12 cellular contexts compared by ENCODE assay signal in genomic region chr19:42930214-42930613, GRCh38. TPM values are rescaled to one million over a fixed set of nuclear protein-coding genes. Genes with fewer than 3 reads are reported as not detected.
DNase-seq lines count a peak whose midpoint lies in the region; ATAC-seq, FAIRE-seq and TF ChIP-seq lines count a peak whose summit lies in the region.
"Not testable (repeated sequence)": the region's sequence is repeated elsewhere in the genome, so short reads cannot be mapped to it uniquely, and the experiment has no call there.
"Had no signal": no experiment of that assay in that cellular context is flagged by ENCODE, and none has a peak within 500 bp of the region (broad histone marks: within the 10 kb centered on the region; RNA-seq: fewer than 3 reads in every experiment).

No MANE protein-coding gene starts in this region.

- peak; percentile 26; the same call in 1 of the 2 replicates for TF ChIP-seq RAD21 in GM12878 (IDR thresholded peaks at IDR 0.05; ENCODE audit: insufficient read depth, low read depth, low read length)

- not testable (repeated sequence) for H3K4me2 ChIP-seq in GM12878 (ENCODE audit: control insufficient read depth, insufficient read depth)

- not testable (repeated sequence) for H2AFZ ChIP-seq in GM12878 (ENCODE audit: control insufficient read depth, low read depth, low read length)

- not testable (repeated sequence) for H3K79me2 ChIP-seq in GM12878 (ENCODE audit: control insufficient read depth, insufficient read depth, low read length)

- RAD21 ChIA-PET in GM12878 (lab: Charles Lee; ENCODE audit: unreplicated experiment): not testable (repeated sequence)

- H3K27me3 ChIP-seq in GM12878 (replicated peaks in 1 of 2; ENCODE audit: control insufficient read depth in 2 of 2, insufficient read depth in 2 of 2, low read length in 1 of 2); transverse colon: not testable (repeated sequence)

- CTCF ChIA-PET in GM12878 (lab: Yijun Ruan, JAX): not testable (repeated sequence)

- not testable (repeated sequence) for H4K20me1 ChIP-seq in GM12878 (ENCODE audit: control insufficient read depth, insufficient read depth)

- not testable (repeated sequence) for H3K36me3 ChIP-seq in GM12878 (ENCODE audit: control insufficient read depth in 2 of 2, insufficient read depth in 2 of 2, low read length in 1 of 2); transverse colon

- not testable (repeated sequence) for H3K4me3 ChIP-seq in GM12878; foreskin fibroblast (ENCODE audit: low read depth in 1 of 2, low read length in 2 of 2); transverse colon

- not testable (repeated sequence) for H3K4me1 ChIP-seq in GM12878 (ENCODE audit: control insufficient read depth, insufficient read depth, low read length); transverse colon

- in situ Hi-C loops in GM12878 (cut with MboI); transverse colon (cut with MboI; ENCODE audit: low pct_ligation_motif_present in 1 of 4, low pct_unique_long_range_greater_than_20kb in 1 of 4, low sequenced_read_pairs in 3 of 4): not testable (repeated sequence)

- not testable (repeated sequence) for ATAC-seq in GM12878

- TF ChIP-seq CTCF in GM12878 (IDR thresholded peaks at IDR 0.05 in 2 of 3, conservative IDR thresholded peaks at IDR 0.05 in 1 of 3; ENCODE audit: control insufficient read depth in 2 of 3, extremely low read depth in 1 of 3, insufficient read depth in 1 of 3, low read depth in 3 of 3, low read length in 3 of 3) (0 out of 6 replicates have a peak, but pooled peaks of 1 of the 3 experiments have one; percentile 20), foreskin fibroblast (IDR thresholded peaks at IDR 0.05; ENCODE audit: low read depth, low read length) (peak; percentile 38), transverse colon (IDR thresholded peaks at IDR 0.05) (peak in 3 of 5 experiments; percentile 6 to 35 (median 31))

- H3K9me3 ChIP-seq in GM12878 (replicated peaks; ENCODE audit: control insufficient read depth, insufficient read depth, low read length); transverse colon: not testable (repeated sequence)

- intact Hi-C loops in GM12878 (cut with micrococcal nuclease; ENCODE audit: unreplicated experiment): loop anchor here (10.0 kb wide), 1 partner anchor 155 kb away; the partner anchor contains the start of gene PSG2
- intact Hi-C loops in transverse colon (cut with DNase I; ENCODE audit: low total_unique reads): not testable (repeated sequence)

- not testable (repeated sequence) for H3K27ac ChIP-seq in GM12878 (ENCODE audit: control insufficient read depth, insufficient read depth); transverse colon

- POLR2A ChIA-PET in GM12878 (lab: Charles Lee): not testable (repeated sequence)

- not testable (repeated sequence) for FAIRE-seq in GM12878 (lab: Jason Lieb, UNC)

- not testable (repeated sequence) for TF ChIP-seq POLR2A in GM12878 (IDR thresholded peaks at IDR 0.05; ENCODE audit: low read depth, low read length); transverse colon (IDR thresholded peaks at IDR 0.05)

- not testable (repeated sequence) for TF ChIP-seq EP300 in GM12878 (IDR thresholded peaks at IDR 0.05; ENCODE audit: borderline replicate concordance in 1 of 2, control insufficient read depth in 1 of 2, low read depth in 2 of 2, low read length in 2 of 2); transverse colon (IDR thresholded peaks at IDR 0.05; ENCODE audit: low read depth)

- H3K9ac ChIP-seq in GM12878 (ENCODE audit: control insufficient read depth, insufficient read depth, low read length): not testable (repeated sequence)

- 0% methylated on average over 1 of the region's 1 CpG for WGBS in GM12878 (ENCODE audit: insufficient coverage, insufficient replicate concordance, low lambda C conversion rate, missing lambda C conversion rate)
- 0% methylated on average over 1 of the region's 1 CpG; no CpG with 5 or more reads in 1 of the 2 donors for WGBS in transverse colon (ENCODE audit: low coverage in 1 of 2), 2 donors

- peak; percentile 40 for DNase-seq in DMS153 (lab: John Stamatoyannopoulos, UW)
- DNase-seq in HS-5 (ENCODE audit: low read depth): peak; percentile 49
- DNase-seq in OCI-M1 (lab: John Stamatoyannopoulos, UW): peak; percentile 18
- DNase-seq in activated CD4-positive, alpha-beta T cell treated with anti-CD3 and anti-CD28 coated beads, Interleukin-2, amount 50 U/mL, for 1 hour: peak; percentile 12
- DNase-seq in GM12878 (ENCODE audit: low read depth, low spot score): not testable (repeated sequence)
- DNase-seq in foreskin fibroblast: peak; percentile 35 to 60
- peak; percentile 47 for DNase-seq in myocyte (ENCODE audit: low read depth)
- DNase-seq in transverse colon: peak; percentile 17

- SMC1A ChIA-PET in GM12878 (lab: Charles Lee; ENCODE audit: uncharacterized antibody, unreplicated experiment): not testable (repeated sequence)

- BruUV-seq in GM12878 (replicated peaks; lab: Mats Ljungman, UMichigan): not testable (repeated sequence)

RNA-seq across cellular contexts. Expression of gene PSG7, which starts 6.8 kb away (rescaled TPM):
- total RNA-seq in GM12878 (2013; cell fraction: nucleolus; rRNA removed): not detected in 2 replicates
- total RNA-seq in GM12878 (2014; rRNA removed) (not detected in 2 replicates), GM12878 (2014; rRNA removed; fragmentation: Illumina TruSeq; extraction: Trizol) (not detected in 2 replicates), GM12878 (2021) (not detected in 2 replicates), myocyte (not detected in 2 replicates), transverse colon (not detected)
- polyA plus RNA-seq in GM12878 (2011; ENCODE audit: low read depth): not detected
- polyA plus RNA-seq in GM12878 (2011; rRNA removed) (not detected in 2 replicates), GM12878 (2014; fragmentation: Illumina TruSeq; extraction: Trizol) (not detected in 2 replicates), GM12878 (2014; fragmentation: Nextera tagmentation; extraction: Ambion mirVana) (not detected), GM12878 (2014; rRNA removed) (not detected in 2 replicates), GM12878 (2016; fragmentation: Nextera tagmentation; extraction: Ambion mirVana) (not detected)
- not detected in 2 replicates for polyA plus RNA-seq in GM12878 (2011; cell fraction: cytosol; rRNA removed)
- not detected in 2 replicates for polyA plus RNA-seq in GM12878 (2011; cell fraction: nucleus; rRNA removed)
- polyA plus RNA-seq in GM12878 (2012): not detected in 2 replicates
- polyA minus RNA-seq in GM12878 (2011; rRNA and poly(A)+ RNA removed): not detected in 2 replicates
- polyA minus RNA-seq in GM12878 (2011; cell fraction: cytosol; rRNA and poly(A)+ RNA removed): not detected in 2 replicates
- polyA minus RNA-seq in GM12878 (2011; cell fraction: nucleus; rRNA and poly(A)+ RNA removed): not detected in 2 replicates
- not detected for polyA plus RNA-seq in myocyte (2012)
- total RNA-seq: activated T-cell treated with anti-CD3 and anti-CD28 coated beads, Interleukin-2, amount 50 U/mL, for 4 hours; breast epithelium; Peyer's patch had no signal

RNA-seq across cellular contexts. Expression of gene PSG6, which starts 12.5 kb away (rescaled TPM):
- total RNA-seq in GM12878 (2013; cell fraction: nucleolus; rRNA removed): not detected in 2 replicates
- total RNA-seq in GM12878 (2014; rRNA removed): not detected in 2 replicates
- total RNA-seq in GM12878 (2014; rRNA removed; fragmentation: Illumina TruSeq; extraction: Trizol): not detected in 2 replicates
- total RNA-seq in GM12878 (2021): not detected in 2 replicates
- not detected for polyA plus RNA-seq in GM12878 (2011; ENCODE audit: low read depth)
- not detected in 2 replicates for polyA plus RNA-seq in GM12878 (2011; rRNA removed)
- polyA plus RNA-seq in GM12878 (2011; cell fraction: cytosol; rRNA removed): not detected in 2 replicates
- not detected in 2 replicates for polyA plus RNA-seq in GM12878 (2011; cell fraction: nucleus; rRNA removed)
- not detected in 2 replicates for polyA plus RNA-seq in GM12878 (2012)
- polyA plus RNA-seq in GM12878 (2014; fragmentation: Illumina TruSeq; extraction: Trizol): not detected in 2 replicates
- not detected for polyA plus RNA-seq in GM12878 (2014; fragmentation: Nextera tagmentation; extraction: Ambion mirVana)
- not detected in 2 replicates for polyA plus RNA-seq in GM12878 (2014; rRNA removed)
- not detected for polyA plus RNA-seq in GM12878 (2016; fragmentation: Nextera tagmentation; extraction: Ambion mirVana)
- not detected in 2 replicates for polyA minus RNA-seq in GM12878 (2011; rRNA and poly(A)+ RNA removed)
- not detected in 2 replicates for polyA minus RNA-seq in GM12878 (2011; cell fraction: cytosol; rRNA and poly(A)+ RNA removed)
- not detected in 2 replicates for polyA minus RNA-seq in GM12878 (2011; cell fraction: nucleus; rRNA and poly(A)+ RNA removed)
- not detected in 2 replicates for total RNA-seq in myocyte
- polyA plus RNA-seq in myocyte (2012): not detected
- not detected for total RNA-seq in transverse colon
- total RNA-seq: activated T-cell treated with anti-CD3 and anti-CD28 coated beads, Interleukin-2, amount 50 U/mL, for 4 hours; breast epithelium; H4; Peyer's patch had no signal

RNA-seq across cellular contexts. Expression of gene PSG1, which starts 50.7 kb away (rescaled TPM):
- not detected in 2 replicates for total RNA-seq in GM12878 (2013; cell fraction: nucleolus; rRNA removed)
- total RNA-seq in GM12878 (2014; rRNA removed): not detected in 2 replicates
- not detected in 2 replicates for total RNA-seq in GM12878 (2014; rRNA removed; fragmentation: Illumina TruSeq; extraction: Trizol)
- total RNA-seq in GM12878 (2021): not detected in 2 replicates
- polyA plus RNA-seq in GM12878 (2011; ENCODE audit: low read depth): not detected
- not detected in 2 replicates for polyA plus RNA-seq in GM12878 (2011; rRNA removed)
- polyA plus RNA-seq in GM12878 (2011; cell fraction: cytosol; rRNA removed): not detected in 2 replicates
- not detected in 2 replicates for polyA plus RNA-seq in GM12878 (2011; cell fraction: nucleus; rRNA removed)
- polyA plus RNA-seq in GM12878 (2012): not detected in 2 replicates
- not detected in 2 replicates for polyA plus RNA-seq in GM12878 (2014; fragmentation: Illumina TruSeq; extraction: Trizol)
- polyA plus RNA-seq in GM12878 (2014; fragmentation: Nextera tagmentation; extraction: Ambion mirVana): not detected
- polyA plus RNA-seq in GM12878 (2014; rRNA removed): not detected in 2 replicates
- polyA plus RNA-seq in GM12878 (2016; fragmentation: Nextera tagmentation; extraction: Ambion mirVana): not detected
- polyA minus RNA-seq in GM12878 (2011; rRNA and poly(A)+ RNA removed): not detected in 2 replicates
- polyA minus RNA-seq in GM12878 (2011; cell fraction: cytosol; rRNA and poly(A)+ RNA removed): not detected in 2 replicates
- not detected in 2 replicates for polyA minus RNA-seq in GM12878 (2011; cell fraction: nucleus; rRNA and poly(A)+ RNA removed)
- total RNA-seq in myocyte: 4.7 and 16.3 TPM in 2 replicates
- polyA plus RNA-seq in myocyte (2012): 2.3 TPM
- total RNA-seq in transverse colon: not detected
- total RNA-seq: activated T-cell treated with anti-CD3 and anti-CD28 coated beads, Interleukin-2, amount 50 U/mL, for 4 hours; breast epithelium; H4; Peyer's patch had no signal
